In the genomic region with DNA sequence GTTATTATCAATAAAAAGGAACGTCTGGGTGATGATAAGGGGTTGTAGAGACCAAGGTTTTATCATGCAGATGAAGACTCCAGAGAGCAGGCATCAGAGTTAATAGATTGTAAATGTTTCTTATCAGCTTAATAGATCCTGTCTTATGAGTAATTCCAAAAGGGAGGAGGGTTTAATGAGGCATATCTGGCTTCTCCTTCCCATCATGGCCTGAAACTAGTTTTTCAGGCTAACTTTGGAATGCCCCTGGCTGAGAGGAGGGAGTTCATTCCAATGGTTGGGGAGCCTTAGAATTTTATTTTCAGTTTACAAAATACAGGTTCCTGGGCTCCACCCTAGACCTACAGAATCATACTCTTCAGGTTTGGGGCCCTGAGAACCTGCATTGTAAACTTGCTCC, we compare ENCODE assay signal across 28 cellular contexts. TPM values are rescaled to one million over a fixed set of nuclear protein-coding genes. Genes with fewer than 3 reads are reported as not detected.
"Had no signal": no experiment of that assay in that cellular context is flagged by ENCODE, and none has a peak within 500 bp of the region (broad histone marks: within the 10 kb centered on the region; RNA-seq: fewer than 3 reads in every experiment).

No MANE protein-coding gene starts in this region.

- DNase-seq: activated CD4-positive, alpha-beta memory T cell treated with anti-CD3 and anti-CD28 coated beads for 36 hours; activated CD4-positive, alpha-beta T cell treated with anti-CD3 and anti-CD28 coated beads for 4 hours; activated CD4-positive, CD25-positive, alpha-beta regulatory T cell; activated effector memory CD4-positive, alpha-beta T cell treated with Interleukin-2 at 50 U/mL for 16 hours; activated naive CD4-positive, alpha-beta T cell treated with anti-CD3 and anti-CD28 coated beads for 36 hours; activated naive CD8-positive, alpha-beta T cell treated with anti-CD3 and anti-CD28 coated beads, Interleukin-2, amount 10 ng/mL, durations not matched to agents 7 days and 5 days; activated T-cell treated with anti-CD3 and anti-CD28 coated beads, Interleukin-2, amount 50 U/mL, for 72 hours; amygdala; cortex of kidney; gastrocnemius medialis; hippocampal formation; mucosa of descending colon; occipital lobe; posterior cingulate gyrus; retina; spleen; stimulated activated CD4-positive, alpha-beta T cell treated with anti-CD3 and anti-CD28 coated beads, Interleukin-4, amount 100 ng/mL, for 4 hours; stimulated activated naive CD8-positive, alpha-beta T cell treated with anti-CD3 and anti-CD28 coated beads, Interleukin-15, Interleukin-2, amounts not matched to agents 100 U/mL and 50 U/mL, for 24 hours; SW 1271; T-helper 17 cell; upper lobe of left lung had no signal

- H3K4me1 ChIP-seq: gastrocnemius medialis had no signal

- H3K36me3 ChIP-seq: cardiac muscle cell, gastrocnemius medialis, spleen, upper lobe of left lung had no signal

- H3K4me3 ChIP-seq: cardiac muscle cell, gastrocnemius medialis, mucosa of descending colon, spleen, upper lobe of left lung had no signal

- H3K27me3 ChIP-seq: cardiac muscle cell, gastrocnemius medialis, upper lobe of left lung had no signal

- FAIRE-seq: endometrium had no signal

- ATAC-seq: activated T-cell treated with anti-CD3 and anti-CD28 coated beads, Interleukin-2, amount 50 U/mL, for 72 hours; esophagus mucosa; gastrocnemius medialis; mucosa of descending colon; stimulated activated naive CD8-positive, alpha-beta T cell treated with anti-CD3 and anti-CD28 coated beads, Interleukin-15, Interleukin-2, amounts not matched to agents 100 U/mL and 50 U/mL, for 24 hours; T-helper 17 cell had no signal

- H3K9me3 ChIP-seq: gastrocnemius medialis, mucosa of descending colon, spleen, upper lobe of left lung had no signal

- H3K27ac ChIP-seq: cardiac muscle cell, gastrocnemius medialis, spleen, upper lobe of left lung had no signal

RNA-seq across cellular contexts. Expression of a gene that starts 13.5 kb away (rescaled TPM):
- total RNA-seq: activated naive CD8-positive, alpha-beta T cell treated with anti-CD3 and anti-CD28 coated beads, Interleukin-2, amount 10 ng/mL, durations not matched to agents 7 days and 5 days; activated T-cell treated with anti-CD3 and anti-CD28 coated beads, Interleukin-2, amount 50 U/mL, for 72 hours; cardiac muscle cell; cerebellum; gastrocnemius medialis; neural crest cell; occipital lobe; T-helper 17 cell had no signal
- polyA plus RNA-seq: cardiac muscle cell had no signal

RNA-seq across cellular contexts. Expression of a gene that starts 33.3 kb away (rescaled TPM):
- total RNA-seq: activated CD4-positive, alpha-beta memory T cell treated with anti-CD3 and anti-CD28 coated beads for 36 hours; activated naive CD4-positive, alpha-beta T cell treated with anti-CD3 and anti-CD28 coated beads for 36 hours; activated naive CD8-positive, alpha-beta T cell treated with anti-CD3 and anti-CD28 coated beads, Interleukin-2, amount 10 ng/mL, durations not matched to agents 7 days and 5 days; activated T-cell treated with anti-CD3 and anti-CD28 coated beads, Interleukin-2, amount 50 U/mL, for 72 hours; cardiac muscle cell; cerebellum; gastrocnemius medialis; neural crest cell; occipital lobe; spleen; subcutaneous adipose tissue; T-helper 17 cell; upper lobe of left lung had no signal
- polyA plus RNA-seq: cardiac muscle cell, liver, spleen had no signal

RNA-seq across cellular contexts. Expression of a gene that starts 35.9 kb away (rescaled TPM):
- total RNA-seq: activated CD4-positive, alpha-beta memory T cell treated with anti-CD3 and anti-CD28 coated beads for 36 hours; activated naive CD4-positive, alpha-beta T cell treated with anti-CD3 and anti-CD28 coated beads for 36 hours; activated naive CD8-positive, alpha-beta T cell treated with anti-CD3 and anti-CD28 coated beads, Interleukin-2, amount 10 ng/mL, durations not matched to agents 7 days and 5 days; activated T-cell treated with anti-CD3 and anti-CD28 coated beads, Interleukin-2, amount 50 U/mL, for 72 hours; cardiac muscle cell; cerebellum; gastrocnemius medialis; neural crest cell; T-helper 17 cell had no signal
- polyA plus RNA-seq: cardiac muscle cell had no signal
